36 cellular contexts compared by ENCODE assay signal in the genomic region with DNA sequence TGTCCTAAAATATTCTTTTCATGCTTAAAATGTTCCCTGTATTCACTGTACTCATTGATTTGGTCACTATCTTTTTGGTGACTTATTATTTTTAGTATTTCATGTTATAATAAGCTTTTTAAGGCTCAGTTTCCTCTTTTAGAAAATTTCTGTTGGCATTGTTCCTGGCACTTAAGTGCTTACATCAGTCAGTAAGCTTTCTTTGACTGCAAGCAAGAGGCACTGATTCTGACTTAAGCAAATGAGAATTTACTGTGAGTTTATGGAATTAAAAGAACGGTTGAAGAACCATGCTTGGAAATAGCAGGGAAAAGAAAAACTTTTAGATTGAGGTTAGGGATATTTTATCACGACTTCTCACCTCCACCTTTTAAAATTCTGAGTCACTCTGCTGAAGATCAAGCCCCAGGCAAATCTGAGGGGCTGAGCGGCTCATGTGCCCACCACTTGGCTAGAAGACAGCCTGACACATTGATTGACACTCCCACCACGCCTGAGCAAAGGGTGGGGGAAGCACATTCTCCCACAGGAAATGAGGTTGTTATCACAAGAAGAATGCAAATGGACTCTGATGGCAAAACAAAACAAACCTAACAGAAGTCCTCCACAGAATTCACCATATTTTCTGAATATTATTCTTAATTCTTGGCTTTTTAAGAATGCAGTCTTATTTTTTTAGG.
DNase-seq lines count a peak whose midpoint lies in the region; ATAC-seq, FAIRE-seq and TF ChIP-seq lines count a peak whose summit lies in the region.
"Had no signal": no experiment of that assay in that cellular context is flagged by ENCODE, and none has a peak within 500 bp of the region (broad histone marks: within the 10 kb centered on the region; RNA-seq: fewer than 3 reads in every experiment).

No MANE protein-coding gene starts in this region.

- H3K79me2 ChIP-seq in astrocyte (ENCODE audit: insufficient read depth, low read length): no peaks in the 10 kb centered on the region

- no peaks in the 10 kb centered on the region for H3K9me3 Mint-ChIP-seq in astrocyte (ENCODE audit: unreplicated experiment)
- H3K9me3 Mint-ChIP-seq: activated T-cell treated with anti-CD3 and anti-CD28 coated beads, Interleukin-2, amount 50 U/mL, for 4 hours; T-helper 1 cell treated with Interleukin-12 subunit alpha and Interleukin-12 subunit beta and Interleukin-4 antibody, amounts not matched to agents 30 μg/mL and 1 μg/mL, for 36 hours had no signal

- H3K9ac ChIP-seq in astrocyte (ENCODE audit: low read length): no peak overlapping the region
- H3K9ac ChIP-seq in iPS-20b (ENCODE audit: low read depth, low read length): peak overlapping the region; percentile 28; the same call in 1 of the 2 replicates
- H3K9ac ChIP-seq: KMS-11 had no signal

- no peaks in the 10 kb centered on the region for H4K20me1 ChIP-seq in astrocyte (ENCODE audit: insufficient read depth, low read length)

- peaks cover 17% of the 10 kb centered on the region for H3K4me1 Mint-ChIP-seq in astrocyte (ENCODE audit: low read depth, unreplicated experiment)
- H3K4me1 Mint-ChIP-seq: activated CD8-positive, alpha-beta memory T cell treated with anti-CD3 and anti-CD28 coated beads, Interleukin-2, amount 10 ng/mL, durations not matched to agents 7 days and 5 days; activated naive CD8-positive, alpha-beta T cell treated with anti-CD3 and anti-CD28 coated beads for 36 hours; CD4-positive, alpha-beta memory T cell; central memory CD8-positive, alpha-beta T cell; immature natural killer cell had no signal

- no peaks in the 10 kb centered on the region for H3K9me3 ChIP-seq in HEK293 (ENCODE audit: control insufficient read depth, insufficient read depth, low read depth, low read length)
- no peaks in the 10 kb centered on the region for H3K9me3 ChIP-seq in astrocyte (ENCODE audit: insufficient read depth, low read depth, low read length)
- no peaks in the 10 kb centered on the region for H3K9me3 ChIP-seq in iPS-20b (ENCODE audit: insufficient read depth, low read depth, low read length)
- H3K9me3 ChIP-seq: gastrocnemius medialis, MG63, pancreas, testis had no signal

- H3K36me3 ChIP-seq in HEK293 (ENCODE audit: control insufficient read depth in 2 of 2, insufficient read depth in 1 of 2, low read length in 2 of 2) (no peaks in the 10 kb centered on the region), astrocyte (ENCODE audit: insufficient read depth, low read length) (no peaks in the 10 kb centered on the region), iPS-20b (ENCODE audit: insufficient read depth, low read depth, low read length) (no peaks in the 10 kb centered on the region)
- H3K36me3 ChIP-seq: gastrocnemius medialis, MG63, pancreas had no signal

- CTCF ChIA-PET in AG04449 (lab: Yijun Ruan, JAX): no interaction called here
- CTCF ChIA-PET in HEK293 (lab: Yijun Ruan, JAX): no interaction called here

- no peaks in the 10 kb centered on the region for H3K36me3 Mint-ChIP-seq in astrocyte (ENCODE audit: low read depth, unreplicated experiment)
- H3K36me3 Mint-ChIP-seq: activated CD8-positive, alpha-beta memory T cell treated with anti-CD3 and anti-CD28 coated beads, Interleukin-2, amount 10 ng/mL, durations not matched to agents 7 days and 5 days; activated naive CD8-positive, alpha-beta T cell treated with anti-CD3 and anti-CD28 coated beads for 36 hours; CD4-positive, alpha-beta memory T cell had no signal

- H3K27ac ChIP-seq in HEK293 (ENCODE audit: extremely low read depth, low read depth, low read length) (no peak overlapping the region), astrocyte (ENCODE audit: low read depth, low read length) (no peak overlapping the region), iPS-20b (ENCODE audit: low read length) (no peak overlapping the region)
- H3K27ac ChIP-seq: 22Rv1, gastrocnemius medialis, HL-60, KMS-11, pancreas, testis had no signal

- DNase-seq in AG04449 (ENCODE audit: low read depth, low spot score) (peak; percentile 37), astrocyte (ENCODE audit: low read depth) (peak; percentile 34), COLO668 (lab: John Stamatoyannopoulos, UW; ENCODE audit: unreplicated experiment) (no peak), SHP77 treated with DMSO at 0.1 percent for 48 hours (lab: John Stamatoyannopoulos, UW) (no peak), HCEC 1CT (no peak)
- DNase-seq: activated CD4-positive, alpha-beta T cell treated with anti-CD3 and anti-CD28 coated beads, Interleukin-2, amount 50 U/mL, for 4 hours; activated CD8-positive, alpha-beta memory T cell treated with anti-CD3 and anti-CD28 coated beads, Interleukin-2, amount 10 ng/mL, durations not matched to agents 7 days and 5 days; activated gamma-delta T cell; activated naive CD8-positive, alpha-beta T cell treated with anti-CD3 and anti-CD28 coated beads for 36 hours; activated T-cell treated with anti-CD3 and anti-CD28 coated beads, Interleukin-2, amount 50 U/mL, for 4 hours; CD4-positive, alpha-beta memory T cell; dermis blood vessel endothelial cell; gastrocnemius medialis; immature natural killer cell; left colon; mammary epithelial cell; MG63; NCI-H1930; NCI-H526 treated with DMSO at 0.1 percent for 48 hours; pancreas; stimulated activated CD4-positive, alpha-beta T cell treated with anti-CD3 and anti-CD28 coated beads, Interleukin-1b, Interleukin-23, amount 100 ng/mL, for 48 hours; testis had no signal

- no peak for ATAC-seq in GM18517 (IDR thresholded peaks at IDR 0.05; ENCODE audit: unreplicated experiment)
- ATAC-seq: activated CD4-positive, CD25-positive, alpha-beta regulatory T cell treated with anti-CD3 and anti-CD28 coated beads, Interleukin-2, amount 50 U/mL, for 24 hours; activated CD8-positive, alpha-beta memory T cell treated with anti-CD3 and anti-CD28 coated beads, Interleukin-2, amount 10 ng/mL, durations not matched to agents 7 days and 5 days; activated T-cell treated with anti-CD3 and anti-CD28 coated beads, Interleukin-2, amount 50 U/mL, for 4 hours; esophagus mucosa; gastrocnemius medialis; left colon; pancreas; Right ventricle myocardium inferior; SK-N-SH treated with all-trans-retinoic acid at 6 μM for 48 hours had no signal

- H3K27me3 ChIP-seq in astrocyte (ENCODE audit: insufficient read depth, low read length) (no peaks in the 10 kb centered on the region), iPS-20b (ENCODE audit: insufficient read depth, low read length) (no peaks in the 10 kb centered on the region)
- H3K27me3 ChIP-seq: gastrocnemius medialis, MG63, pancreas, testis had no signal

- H3K27ac Mint-ChIP-seq in astrocyte (ENCODE audit: unreplicated experiment): peak overlapping the region; percentile 14
- H3K27ac Mint-ChIP-seq: activated CD8-positive, alpha-beta memory T cell treated with anti-CD3 and anti-CD28 coated beads, Interleukin-2, amount 10 ng/mL, durations not matched to agents 7 days and 5 days; activated naive CD8-positive, alpha-beta T cell treated with anti-CD3 and anti-CD28 coated beads for 36 hours; CD4-positive, alpha-beta memory T cell; immature natural killer cell; stimulated activated naive CD8-positive, alpha-beta T cell treated with anti-CD3 and anti-CD28 coated beads, Interleukin-15, Interleukin-2, amounts not matched to agents 100 ng/mL and 50 ng/mL, for 24 hours; T-helper 1 cell treated with Interleukin-12 subunit alpha and Interleukin-12 subunit beta and Interleukin-4 antibody, amounts not matched to agents 30 μg/mL and 1 μg/mL, for 36 hours had no signal

- FAIRE-seq in astrocyte (lab: Jason Lieb, UNC): no peak
- FAIRE-seq: GM12892, pancreas had no signal

- H3K4me3 ChIP-seq in AG04449 (ENCODE audit: low read depth, low read length) (no peak overlapping the region), HEK293 (ENCODE audit: low read depth, low read length) (no peak overlapping the region), astrocyte (ENCODE audit: insufficient read depth, low read depth, low read length) (no peak overlapping the region), iPS-20b (ENCODE audit: low read length) (no peak overlapping the region)
- H3K4me3 ChIP-seq: gastrocnemius medialis, MG63, pancreas, testis had no signal

- POLR2A ChIA-PET in AG04449 (lab: Yijun Ruan, JAX) (no interaction called here), HEK293 (lab: Yijun Ruan, JAX) (no interaction called here)

- no peaks in the 10 kb centered on the region for H3K27me3 Mint-ChIP-seq in astrocyte (ENCODE audit: low read depth, unreplicated experiment)
- H3K27me3 Mint-ChIP-seq: activated CD8-positive, alpha-beta memory T cell treated with anti-CD3 and anti-CD28 coated beads, Interleukin-2, amount 10 ng/mL, durations not matched to agents 7 days and 5 days; activated naive CD8-positive, alpha-beta T cell treated with anti-CD3 and anti-CD28 coated beads for 36 hours; CD4-positive, alpha-beta memory T cell; central memory CD8-positive, alpha-beta T cell; stimulated activated naive CD8-positive, alpha-beta T cell treated with anti-CD3 and anti-CD28 coated beads, Interleukin-15, Interleukin-2, amounts not matched to agents 100 ng/mL and 50 ng/mL, for 24 hours had no signal

- H3K4me2 ChIP-seq in astrocyte (ENCODE audit: low read length): no peak overlapping the region
- H3K4me2 ChIP-seq: KMS-11 had no signal

- no peak overlapping the region for H2AFZ ChIP-seq in astrocyte (ENCODE audit: low read depth, low read length)

- H3K4me1 ChIP-seq in HEK293 (ENCODE audit: control insufficient read depth, insufficient read depth, low read length): no peaks in the 10 kb centered on the region
- H3K4me1 ChIP-seq in astrocyte (ENCODE audit: insufficient read depth, low read length): peaks cover 11% of the 10 kb centered on the region
- H3K4me1 ChIP-seq in iPS-20b (ENCODE audit: insufficient read depth, low read length): peaks cover 11% of the 10 kb centered on the region
- H3K4me1 ChIP-seq: gastrocnemius medialis, pancreas, testis had no signal

- no peak overlapping the region for H3K4me3 Mint-ChIP-seq in astrocyte (ENCODE audit: unreplicated experiment)
- H3K4me3 Mint-ChIP-seq: activated CD8-positive, alpha-beta memory T cell treated with anti-CD3 and anti-CD28 coated beads, Interleukin-2, amount 10 ng/mL, durations not matched to agents 7 days and 5 days; activated naive CD8-positive, alpha-beta T cell treated with anti-CD3 and anti-CD28 coated beads for 36 hours; activated T-cell treated with anti-CD3 and anti-CD28 coated beads, Interleukin-2, amount 50 U/mL, for 4 hours; CD4-positive, alpha-beta memory T cell; central memory CD8-positive, alpha-beta T cell; stimulated activated naive CD8-positive, alpha-beta T cell treated with anti-CD3 and anti-CD28 coated beads, Interleukin-15, Interleukin-2, amounts not matched to agents 100 ng/mL and 50 ng/mL, for 24 hours; T-helper 1 cell treated with Interleukin-12 subunit alpha and Interleukin-12 subunit beta and Interleukin-4 antibody, amounts not matched to agents 30 μg/mL and 1 μg/mL, for 36 hours had no signal

- TF ChIP-seq CTCF in AG04449 (IDR thresholded peaks at IDR 0.05; ENCODE audit: insufficient read depth, low read length, missing control alignments) (no peak), HEK293 (tag by site-specific recombination; IDR thresholded peaks at IDR 0.05) (no peak), astrocyte (IDR thresholded peaks at IDR 0.05; ENCODE audit: insufficient read depth, low read depth, low read length) (no peak)

TF ChIP-seq in HEK293, 187 proteins besides CTCF, POLR2A, EP300 and RAD21 (continues in another document):
- no peak for TF ChIP-seq ZFHX2 (tag by site-specific recombination; conservative IDR thresholded peaks at IDR 0.05)

Comparison
In these comparisons a context has a peak if more than half of its experiments do, and no peak if none do; other contexts are left out.
1. DNase-seq: peak in AG04449 (single experiment) and astrocyte (single experiment); none in COLO668 (single experiment), SHP77 treated with DMSO at 0.1 percent for 48 hours (single experiment) and HCEC 1CT (single experiment).